ENCODE assay signal across 1 cellular context in genomic region chr9:33223696-33224095, GRCh38.
TF ChIP-seq lines count a peak whose summit lies in the region.

No MANE protein-coding gene starts in this region.

TF ChIP-seq in K562, 482 proteins besides CTCF, POLR2A, EP300 and RAD21:
- TF ChIP-seq, protein P1, sequence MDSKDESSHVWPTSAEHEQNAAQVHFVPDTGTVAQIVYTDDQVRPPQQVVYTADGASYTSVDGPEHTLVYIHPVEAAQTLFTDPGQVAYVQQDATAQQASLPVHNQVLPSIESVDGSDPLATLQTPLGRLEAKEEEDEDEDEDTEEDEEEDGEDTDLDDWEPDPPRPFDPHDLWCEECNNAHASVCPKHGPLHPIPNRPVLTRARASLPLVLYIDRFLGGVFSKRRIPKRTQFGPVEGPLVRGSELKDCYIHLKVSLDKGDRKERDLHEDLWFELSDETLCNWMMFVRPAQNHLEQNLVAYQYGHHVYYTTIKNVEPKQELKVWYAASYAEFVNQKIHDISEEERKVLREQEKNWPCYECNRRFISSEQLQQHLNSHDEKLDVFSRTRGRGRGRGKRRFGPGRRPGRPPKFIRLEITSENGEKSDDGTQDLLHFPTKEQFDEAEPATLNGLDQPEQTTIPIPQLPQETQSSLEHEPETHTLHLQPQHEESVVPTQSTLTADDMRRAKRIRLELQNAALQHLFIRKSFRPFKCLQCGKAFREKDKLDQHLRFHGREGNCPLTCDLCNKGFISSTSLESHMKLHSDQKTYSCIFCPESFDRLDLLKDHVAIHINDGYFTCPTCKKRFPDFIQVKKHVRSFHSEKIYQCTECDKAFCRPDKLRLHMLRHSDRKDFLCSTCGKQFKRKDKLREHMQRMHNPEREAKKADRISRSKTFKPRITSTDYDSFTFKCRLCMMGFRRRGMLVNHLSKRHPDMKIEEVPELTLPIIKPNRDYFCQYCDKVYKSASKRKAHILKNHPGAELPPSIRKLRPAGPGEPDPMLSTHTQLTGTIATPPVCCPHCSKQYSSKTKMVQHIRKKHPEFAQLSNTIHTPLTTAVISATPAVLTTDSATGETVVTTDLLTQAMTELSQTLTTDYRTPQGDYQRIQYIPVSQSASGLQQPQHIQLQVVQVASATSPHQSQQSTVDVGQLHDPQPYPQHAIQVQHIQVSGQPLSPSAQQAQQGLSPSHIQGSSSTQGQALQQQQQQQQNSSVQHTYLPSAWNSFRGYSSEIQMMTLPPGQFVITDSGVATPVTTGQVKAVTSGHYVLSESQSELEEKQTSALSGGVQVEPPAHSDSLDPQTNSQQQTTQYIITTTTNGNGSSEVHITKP (IDR thresholded peaks at IDR 0.05; ENCODE audit: partially characterized antibody): peak; percentile 53
- no peak for TF ChIP-seq SREBF1 (IDR thresholded peaks at IDR 0.05; ENCODE audit: borderline replicate concordance, low read depth, low read length)
